In genomic region chr2:208466133-208466919, GRCh38 we compare ENCODE assay signal across 7 cellular contexts. TPM values are rescaled to one million over a fixed set of nuclear protein-coding genes. Genes with fewer than 3 reads are reported as not detected.
DNase-seq lines count a peak whose midpoint lies in the region; ATAC-seq and TF ChIP-seq lines count a peak whose summit lies in the region.

No MANE protein-coding gene starts in this region.

- POLR2A ChIA-PET in GM10248 (lab: Yijun Ruan, JAX) (no interaction called here), MCF 10A (lab: Yijun Ruan, JAX) (no interaction called here)

- TF ChIP-seq CTCF in GM10248 (IDR thresholded peaks at IDR 0.05; ENCODE audit: control extremely low read depth, extremely low read depth, low read depth, missing control alignments) (peak; percentile 55), MCF 10A (IDR thresholded peaks at IDR 0.05; ENCODE audit: unreplicated experiment) (peak; percentile 75)

- BruUV-seq in MCF 10A (replicated peaks; lab: Mats Ljungman, UMichigan), result no TSS peak

- intact Hi-C loops in MCF 10A (cut with micrococcal nuclease), result loop anchor here (1.0 to 2.0 kb wide), 4 partner anchors 72 to 865 kb away; no protein-coding TSS in a partner anchor

- H3K27me3 Mint-ChIP-seq in MCF 10A (ENCODE audit: insufficient read depth, unreplicated experiment), result peaks cover 21% of the 10 kb centered on the region

- ATAC-seq in GM21390 (IDR thresholded peaks at IDR 0.05; ENCODE audit: unreplicated experiment), result peak; percentile 86

- DNase-seq in GM10248 (ENCODE audit: extremely low spot score) (peak; percentile 26), HPDE6-E6E7 (ENCODE audit: extremely low spot score) (peak; percentile 12), NCI-H524 treated with DMSO at 0.1 percent for 48 hours (lab: John Stamatoyannopoulos, UW) (peak; percentile 11), MCF 10A (ENCODE audit: unreplicated experiment) (peak; percentile 68), midbrain (lab: John Stamatoyannopoulos, UW) (peak; percentile 19)
- no peak for DNase-seq in activated effector memory CD4-positive, alpha-beta T cell treated with Interleukin-2 at 50 U/mL for 16 hours

- H3K4me1 Mint-ChIP-seq in MCF 10A (ENCODE audit: insufficient read depth, unreplicated experiment), result no peaks in the 10 kb centered on the region

- H3K4me3 Mint-ChIP-seq in MCF 10A (ENCODE audit: unreplicated experiment), result no peak overlapping the region

- CTCF ChIA-PET in GM10248 (lab: Yijun Ruan, JAX) (interaction anchor here (0.7 to 2.3 kb wide), 20 partner anchors 8 to 868 kb away, joined by 3 to 14 read pairs (median 4); no protein-coding TSS in a partner anchor), MCF 10A (lab: Yijun Ruan, JAX) (interaction anchor here (0.5 to 2.9 kb wide), 41 partner anchors 9 to 1547 kb away, joined by 3 to 32 read pairs (median 4); partner anchors contain the start of gene PTH2R)

- peaks cover 6% of the 10 kb centered on the region for H3K36me3 Mint-ChIP-seq in MCF 10A (ENCODE audit: insufficient read depth, unreplicated experiment)

- H3K27ac Mint-ChIP-seq in MCF 10A (ENCODE audit: low read depth, unreplicated experiment), result no peak overlapping the region

- H3K9me3 Mint-ChIP-seq in MCF 10A (ENCODE audit: unreplicated experiment), result no peaks in the 10 kb centered on the region

RNA-seq across cellular contexts. Expression of gene PTH2R, which starts 59.7 kb away (rescaled TPM):
- not detected in 2 replicates for total RNA-seq in MCF 10A (2022)
